Comparison of ENCODE assay signal across 1 cellular context in the genomic region with DNA sequence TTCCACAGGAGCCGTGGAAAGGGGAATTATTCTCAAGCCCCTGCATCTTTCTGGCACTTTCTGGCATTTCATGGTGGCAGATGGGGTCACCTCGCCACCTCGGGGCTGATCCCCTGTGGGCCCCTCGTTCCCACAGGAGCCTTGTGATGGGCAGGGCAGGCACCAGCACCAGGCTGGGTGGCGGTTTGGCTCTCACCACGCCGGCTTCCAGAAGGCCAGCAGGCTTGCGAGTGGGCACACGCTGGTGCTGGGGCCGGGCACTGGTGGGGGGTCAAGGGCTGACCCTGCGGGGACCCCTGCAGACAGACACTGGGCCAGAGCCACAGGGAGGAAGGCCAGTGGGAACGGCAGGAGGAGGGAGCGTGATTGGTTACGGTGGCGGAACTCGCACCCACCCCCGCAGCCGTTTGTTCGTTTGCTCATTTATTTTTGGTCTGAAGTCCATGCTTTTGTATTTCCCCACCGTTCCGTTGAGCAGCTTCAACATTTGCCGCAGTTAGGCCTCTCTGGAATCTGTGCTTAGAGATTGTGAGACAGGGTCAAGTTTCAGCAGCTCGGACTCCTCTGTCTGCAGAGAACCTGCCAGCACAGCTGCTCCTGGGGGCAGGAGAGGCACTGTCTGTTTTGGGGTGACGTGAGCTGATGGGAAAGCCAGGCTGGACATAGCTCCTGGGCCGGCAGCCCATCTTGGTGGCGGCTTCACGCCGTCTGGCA.
TF ChIP-seq lines count a peak whose summit lies in the region.

No MANE protein-coding gene starts in this region.

TF ChIP-seq in IMR-90, 13 proteins besides CTCF, POLR2A, EP300 and RAD21 (continued from another document):
- TF ChIP-seq RFX5 (IDR thresholded peaks at IDR 0.05; ENCODE audit: low read depth, low read length) (no peak), MAFK (IDR thresholded peaks at IDR 0.05; ENCODE audit: low read depth, low read length) (no peak), MAZ (IDR thresholded peaks at IDR 0.05; ENCODE audit: borderline replicate concordance, low read depth, low read length) (no peak), MXI1 (IDR thresholded peaks at IDR 0.05; ENCODE audit: borderline replicate concordance, low read depth, low read length) (no peak), CHD1 (IDR thresholded peaks at IDR 0.05; ENCODE audit: low read depth, low read length) (no peak)
- TF ChIP-seq, protein P1, sequence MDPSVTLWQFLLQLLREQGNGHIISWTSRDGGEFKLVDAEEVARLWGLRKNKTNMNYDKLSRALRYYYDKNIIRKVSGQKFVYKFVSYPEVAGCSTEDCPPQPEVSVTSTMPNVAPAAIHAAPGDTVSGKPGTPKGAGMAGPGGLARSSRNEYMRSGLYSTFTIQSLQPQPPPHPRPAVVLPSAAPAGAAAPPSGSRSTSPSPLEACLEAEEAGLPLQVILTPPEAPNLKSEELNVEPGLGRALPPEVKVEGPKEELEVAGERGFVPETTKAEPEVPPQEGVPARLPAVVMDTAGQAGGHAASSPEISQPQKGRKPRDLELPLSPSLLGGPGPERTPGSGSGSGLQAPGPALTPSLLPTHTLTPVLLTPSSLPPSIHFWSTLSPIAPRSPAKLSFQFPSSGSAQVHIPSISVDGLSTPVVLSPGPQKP (IDR thresholded peaks at IDR 0.05; ENCODE audit: borderline replicate concordance, low read depth, low read length): no peak
- TF ChIP-seq, protein P2, sequence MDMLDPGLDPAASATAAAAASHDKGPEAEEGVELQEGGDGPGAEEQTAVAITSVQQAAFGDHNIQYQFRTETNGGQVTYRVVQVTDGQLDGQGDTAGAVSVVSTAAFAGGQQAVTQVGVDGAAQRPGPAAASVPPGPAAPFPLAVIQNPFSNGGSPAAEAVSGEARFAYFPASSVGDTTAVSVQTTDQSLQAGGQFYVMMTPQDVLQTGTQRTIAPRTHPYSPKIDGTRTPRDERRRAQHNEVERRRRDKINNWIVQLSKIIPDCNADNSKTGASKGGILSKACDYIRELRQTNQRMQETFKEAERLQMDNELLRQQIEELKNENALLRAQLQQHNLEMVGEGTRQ (IDR thresholded peaks at IDR 0.05; ENCODE audit: low read depth, low read length): no peak
